1 cellular context compared by ENCODE assay signal in genomic region chr17:45997166-45997565, GRCh38.
TF ChIP-seq lines count a peak whose summit lies in the region.

No MANE protein-coding gene starts in this region.

TF ChIP-seq in IMR-90, 13 proteins besides CTCF, POLR2A, EP300 and RAD21:
- TF ChIP-seq NFE2L2 (IDR thresholded peaks at IDR 0.05; ENCODE audit: low read depth, low read length), result no peak
- no peak for TF ChIP-seq FOS (IDR thresholded peaks at IDR 0.05; ENCODE audit: low read depth, low read length)
- TF ChIP-seq BHLHE40 (IDR thresholded peaks at IDR 0.05; ENCODE audit: low read depth, low read length), result no peak
- TF ChIP-seq SMC3 (IDR thresholded peaks at IDR 0.05; ENCODE audit: low read depth, low read length), result no peak
- no peak for TF ChIP-seq ELK1 (IDR thresholded peaks at IDR 0.05; ENCODE audit: borderline replicate concordance, low read depth, low read length)
- TF ChIP-seq RCOR1 (IDR thresholded peaks at IDR 0.05; ENCODE audit: insufficient replicate concordance, low read length), result no peak
- TF ChIP-seq MAZ (IDR thresholded peaks at IDR 0.05; ENCODE audit: borderline replicate concordance, low read depth, low read length), result no peak
- TF ChIP-seq CHD1 (IDR thresholded peaks at IDR 0.05; ENCODE audit: low read depth, low read length), result no peak
- TF ChIP-seq MXI1 (IDR thresholded peaks at IDR 0.05; ENCODE audit: borderline replicate concordance, low read depth, low read length), result no peak
- no peak for TF ChIP-seq MAFK (IDR thresholded peaks at IDR 0.05; ENCODE audit: low read depth, low read length)
- TF ChIP-seq USF2 (IDR thresholded peaks at IDR 0.05; ENCODE audit: low read depth, low read length), result no peak
- TF ChIP-seq RFX5 (IDR thresholded peaks at IDR 0.05; ENCODE audit: low read depth, low read length), result no peak
- no peak for TF ChIP-seq CEBPB (IDR thresholded peaks at IDR 0.05; ENCODE audit: low read depth, low read length)
